1 cellular context compared by ENCODE assay signal in genomic region chr6:30163090-30163917, GRCh38.
TF ChIP-seq lines count a peak whose summit lies in the region.

TRIM15 (plus strand) TSS chr6:30163546; CDS start chr6:30163685, 139 bp downstream.

TF ChIP-seq in HepG2, 621 proteins besides CTCF, POLR2A, EP300 and RAD21 (continued from another document and continues in another):
- TF ChIP-seq, protein P1, sequence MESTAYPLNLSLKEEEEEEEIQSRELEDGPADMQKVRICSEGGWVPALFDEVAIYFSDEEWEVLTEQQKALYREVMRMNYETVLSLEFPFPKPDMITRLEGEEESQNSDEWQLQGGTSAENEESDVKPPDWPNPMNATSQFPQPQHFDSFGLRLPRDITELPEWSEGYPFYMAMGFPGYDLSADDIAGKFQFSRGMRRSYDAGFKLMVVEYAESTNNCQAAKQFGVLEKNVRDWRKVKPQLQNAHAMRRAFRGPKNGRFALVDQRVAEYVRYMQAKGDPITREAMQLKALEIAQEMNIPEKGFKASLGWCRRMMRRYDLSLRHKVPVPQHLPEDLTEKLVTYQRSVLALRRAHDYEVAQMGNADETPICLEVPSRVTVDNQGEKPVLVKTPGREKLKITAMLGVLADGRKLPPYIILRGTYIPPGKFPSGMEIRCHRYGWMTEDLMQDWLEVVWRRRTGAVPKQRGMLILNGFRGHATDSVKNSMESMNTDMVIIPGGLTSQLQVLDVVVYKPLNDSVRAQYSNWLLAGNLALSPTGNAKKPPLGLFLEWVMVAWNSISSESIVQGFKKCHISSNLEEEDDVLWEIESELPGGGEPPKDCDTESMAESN (CRISPR knock-in tag; conservative IDR thresholded peaks at IDR 0.05), result peak; percentile 57; the same call in 1 of the 2 replicates
- TF ChIP-seq ZNF160 (CRISPR knock-in tag; IDR thresholded peaks at IDR 0.05), result 0 out of 2 replicates have a peak, but pooled peaks have one; percentile 36
- TF ChIP-seq ZNF788 (CRISPR knock-in tag; IDR thresholded peaks at IDR 0.05; ENCODE audit: borderline replicate concordance), result peak; percentile 59; the same call in 1 of the 2 replicates
- peak; percentile 86 for TF ChIP-seq ZNF543 (CRISPR knock-in tag; IDR thresholded peaks at IDR 0.05)
- TF ChIP-seq TP53 (CRISPR knock-in tag; conservative IDR thresholded peaks at IDR 0.05), result peak; percentile 29
- TF ChIP-seq U2AF2 (IDR thresholded peaks at IDR 0.05; ENCODE audit: low read depth, low read length), result peak; percentile 37; the same call in 1 of the 2 replicates
- TF ChIP-seq GTF2F1 (IDR thresholded peaks at IDR 0.05; ENCODE audit: low read length), result no peak
- TF ChIP-seq ZNF589 (CRISPR knock-in tag; conservative IDR thresholded peaks at IDR 0.05), result peak; percentile 87; the same call in 1 of the 2 replicates
- no peak for TF ChIP-seq EEA1 (CRISPR knock-in tag; IDR thresholded peaks at IDR 0.05; ENCODE audit: borderline replicate concordance)
- TF ChIP-seq PRPF4 (IDR thresholded peaks at IDR 0.05; ENCODE audit: low read depth, low read length, poor library complexity, severe bottlenecking), result no peak
- TF ChIP-seq ZNF512B (CRISPR knock-in tag; IDR thresholded peaks at IDR 0.05; ENCODE audit: borderline replicate concordance), result peak; percentile 92; the same call in 1 of the 2 replicates
- peak; percentile 97 for TF ChIP-seq ZNF567 (CRISPR knock-in tag; IDR thresholded peaks at IDR 0.05; ENCODE audit: borderline replicate concordance)
- TF ChIP-seq, protein P2, sequence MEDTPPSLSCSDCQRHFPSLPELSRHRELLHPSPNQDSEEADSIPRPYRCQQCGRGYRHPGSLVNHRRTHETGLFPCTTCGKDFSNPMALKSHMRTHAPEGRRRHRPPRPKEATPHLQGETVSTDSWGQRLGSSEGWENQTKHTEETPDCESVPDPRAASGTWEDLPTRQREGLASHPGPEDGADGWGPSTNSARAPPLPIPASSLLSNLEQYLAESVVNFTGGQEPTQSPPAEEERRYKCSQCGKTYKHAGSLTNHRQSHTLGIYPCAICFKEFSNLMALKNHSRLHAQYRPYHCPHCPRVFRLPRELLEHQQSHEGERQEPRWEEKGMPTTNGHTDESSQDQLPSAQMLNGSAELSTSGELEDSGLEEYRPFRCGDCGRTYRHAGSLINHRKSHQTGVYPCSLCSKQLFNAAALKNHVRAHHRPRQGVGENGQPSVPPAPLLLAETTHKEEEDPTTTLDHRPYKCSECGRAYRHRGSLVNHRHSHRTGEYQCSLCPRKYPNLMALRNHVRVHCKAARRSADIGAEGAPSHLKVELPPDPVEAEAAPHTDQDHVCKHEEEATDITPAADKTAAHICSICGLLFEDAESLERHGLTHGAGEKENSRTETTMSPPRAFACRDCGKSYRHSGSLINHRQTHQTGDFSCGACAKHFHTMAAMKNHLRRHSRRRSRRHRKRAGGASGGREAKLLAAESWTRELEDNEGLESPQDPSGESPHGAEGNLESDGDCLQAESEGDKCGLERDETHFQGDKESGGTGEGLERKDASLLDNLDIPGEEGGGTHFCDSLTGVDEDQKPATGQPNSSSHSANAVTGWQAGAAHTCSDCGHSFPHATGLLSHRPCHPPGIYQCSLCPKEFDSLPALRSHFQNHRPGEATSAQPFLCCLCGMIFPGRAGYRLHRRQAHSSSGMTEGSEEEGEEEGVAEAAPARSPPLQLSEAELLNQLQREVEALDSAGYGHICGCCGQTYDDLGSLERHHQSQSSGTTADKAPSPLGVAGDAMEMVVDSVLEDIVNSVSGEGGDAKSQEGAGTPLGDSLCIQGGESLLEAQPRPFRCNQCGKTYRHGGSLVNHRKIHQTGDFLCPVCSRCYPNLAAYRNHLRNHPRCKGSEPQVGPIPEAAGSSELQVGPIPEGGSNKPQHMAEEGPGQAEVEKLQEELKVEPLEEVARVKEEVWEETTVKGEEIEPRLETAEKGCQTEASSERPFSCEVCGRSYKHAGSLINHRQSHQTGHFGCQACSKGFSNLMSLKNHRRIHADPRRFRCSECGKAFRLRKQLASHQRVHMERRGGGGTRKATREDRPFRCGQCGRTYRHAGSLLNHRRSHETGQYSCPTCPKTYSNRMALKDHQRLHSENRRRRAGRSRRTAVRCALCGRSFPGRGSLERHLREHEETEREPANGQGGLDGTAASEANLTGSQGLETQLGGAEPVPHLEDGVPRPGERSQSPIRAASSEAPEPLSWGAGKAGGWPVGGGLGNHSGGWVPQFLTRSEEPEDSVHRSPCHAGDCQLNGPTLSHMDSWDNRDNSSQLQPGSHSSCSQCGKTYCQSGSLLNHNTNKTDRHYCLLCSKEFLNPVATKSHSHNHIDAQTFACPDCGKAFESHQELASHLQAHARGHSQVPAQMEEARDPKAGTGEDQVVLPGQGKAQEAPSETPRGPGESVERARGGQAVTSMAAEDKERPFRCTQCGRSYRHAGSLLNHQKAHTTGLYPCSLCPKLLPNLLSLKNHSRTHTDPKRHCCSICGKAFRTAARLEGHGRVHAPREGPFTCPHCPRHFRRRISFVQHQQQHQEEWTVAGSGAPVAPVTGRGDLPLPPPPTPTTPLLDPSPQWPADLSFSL (CRISPR knock-in tag; IDR thresholded peaks at IDR 0.05), result no peak
- no peak for TF ChIP-seq E2F2 (CRISPR knock-in tag; IDR thresholded peaks at IDR 0.05; ENCODE audit: borderline replicate concordance)
- peak; percentile 96 for TF ChIP-seq ASH2L (IDR thresholded peaks at IDR 0.05; ENCODE audit: insufficient read length, low read depth, low read length)
- TF ChIP-seq MYC (CRISPR knock-in tag; IDR thresholded peaks at IDR 0.05; ENCODE audit: borderline replicate concordance), result peak; percentile 70; the same call in 1 of the 2 replicates
- TF ChIP-seq CREM (IDR thresholded peaks at IDR 0.05), result peak; percentile 51; the same call in 1 of the 2 replicates
- TF ChIP-seq CREM (CRISPR knock-in tag; IDR thresholded peaks at IDR 0.05), result no peak
- no peak for TF ChIP-seq NFE2L1 (CRISPR knock-in tag; IDR thresholded peaks at IDR 0.05; ENCODE audit: borderline replicate concordance)
- TF ChIP-seq ZNF703 (CRISPR knock-in tag; IDR thresholded peaks at IDR 0.05; ENCODE audit: borderline replicate concordance), result peak; percentile 51; the same call in 1 of the 2 replicates
- TF ChIP-seq MXD4 (CRISPR knock-in tag; IDR thresholded peaks at IDR 0.05), result peak; percentile 69
- TF ChIP-seq ZNF33A (CRISPR knock-in tag; IDR thresholded peaks at IDR 0.05; ENCODE audit: borderline replicate concordance), result no peak
- peak; percentile 54; the same call in 1 of the 2 replicates for TF ChIP-seq ZBTB3 (CRISPR knock-in tag; IDR thresholded peaks at IDR 0.05; ENCODE audit: borderline replicate concordance, low read depth)
- TF ChIP-seq ZNF564 (CRISPR knock-in tag; IDR thresholded peaks at IDR 0.05), result no peak; the same call in 1 of the 2 replicates
- TF ChIP-seq ZFP41 (CRISPR knock-in tag; IDR thresholded peaks at IDR 0.05; ENCODE audit: borderline replicate concordance), result peak; percentile 87; the same call in 1 of the 2 replicates
- peak; percentile 98 for TF ChIP-seq NCOR1 (IDR thresholded peaks at IDR 0.05; ENCODE audit: borderline replicate concordance, low read length)
- TF ChIP-seq ZNF747 (CRISPR knock-in tag; IDR thresholded peaks at IDR 0.05; ENCODE audit: borderline replicate concordance), result peak; percentile 60
- no peak for TF ChIP-seq IKZF1 (IDR thresholded peaks at IDR 0.05)
- TF ChIP-seq ELK4 (CRISPR knock-in tag; IDR thresholded peaks at IDR 0.05; ENCODE audit: borderline replicate concordance), result no peak
- TF ChIP-seq DR1 (CRISPR knock-in tag; IDR thresholded peaks at IDR 0.05), result no peak; the same call in 1 of the 2 replicates
- TF ChIP-seq ZMYM4 (CRISPR knock-in tag; IDR thresholded peaks at IDR 0.05), result peak; percentile 73; the same call in 1 of the 2 replicates
- no peak for TF ChIP-seq ZNF337 (CRISPR knock-in tag; IDR thresholded peaks at IDR 0.05; ENCODE audit: borderline replicate concordance, low read depth)
- TF ChIP-seq REPIN1 (CRISPR knock-in tag; IDR thresholded peaks at IDR 0.05; ENCODE audit: borderline replicate concordance, low read depth), result peak; percentile 97
- no peak for TF ChIP-seq CHCHD3 (CRISPR knock-in tag; IDR thresholded peaks at IDR 0.05)
- peak; percentile 88 for TF ChIP-seq SRY (CRISPR knock-in tag; IDR thresholded peaks at IDR 0.05)
- TF ChIP-seq RNF2 (conservative IDR thresholded peaks at IDR 0.05; ENCODE audit: low read depth), result no peak
- peak; percentile 70; the same call in 1 of the 2 replicates for TF ChIP-seq SP4 (CRISPR knock-in tag; IDR thresholded peaks at IDR 0.05)
- TF ChIP-seq ZNF207 (IDR thresholded peaks at IDR 0.05; ENCODE audit: borderline replicate concordance), result no peak
- no peak for TF ChIP-seq ZNF20 (CRISPR knock-in tag; IDR thresholded peaks at IDR 0.05)
- no peak for TF ChIP-seq FOXK1 (CRISPR knock-in tag; IDR thresholded peaks at IDR 0.05; ENCODE audit: borderline replicate concordance, low read depth)
- 0 out of 2 replicates have a peak, but pooled peaks have one; percentile 39 for TF ChIP-seq TFDP1 (CRISPR knock-in tag; IDR thresholded peaks at IDR 0.05; ENCODE audit: borderline replicate concordance)
- peak; percentile 17; the same call in 1 of the 2 replicates for TF ChIP-seq KDM3A (CRISPR knock-in tag; IDR thresholded peaks at IDR 0.05; ENCODE audit: low read depth)
- TF ChIP-seq HMGA1 (CRISPR knock-in tag; conservative IDR thresholded peaks at IDR 0.05), result no peak
- peak; percentile 55; the same call in 1 of the 2 replicates for TF ChIP-seq ZNF121 (CRISPR knock-in tag; IDR thresholded peaks at IDR 0.05)
- no peak for TF ChIP-seq MBD4 (IDR thresholded peaks at IDR 0.05; ENCODE audit: borderline replicate concordance, low read length)
- TF ChIP-seq FIP1L1 (IDR thresholded peaks at IDR 0.05; ENCODE audit: borderline replicate concordance, insufficient read depth, low read depth, low read length), result no peak
- TF ChIP-seq ZNF639 (CRISPR knock-in tag; conservative IDR thresholded peaks at IDR 0.05), result no peak
- 0 out of 2 replicates have a peak, but pooled peaks have one; percentile 17 for TF ChIP-seq LBX2 (CRISPR knock-in tag; IDR thresholded peaks at IDR 0.05; ENCODE audit: borderline replicate concordance)
- TF ChIP-seq ZNF362 (CRISPR knock-in tag; IDR thresholded peaks at IDR 0.05; ENCODE audit: borderline replicate concordance), result peak; percentile 52; the same call in 1 of the 2 replicates
